Comparison of ENCODE assay signal across 33 cellular contexts in the genomic region with DNA sequence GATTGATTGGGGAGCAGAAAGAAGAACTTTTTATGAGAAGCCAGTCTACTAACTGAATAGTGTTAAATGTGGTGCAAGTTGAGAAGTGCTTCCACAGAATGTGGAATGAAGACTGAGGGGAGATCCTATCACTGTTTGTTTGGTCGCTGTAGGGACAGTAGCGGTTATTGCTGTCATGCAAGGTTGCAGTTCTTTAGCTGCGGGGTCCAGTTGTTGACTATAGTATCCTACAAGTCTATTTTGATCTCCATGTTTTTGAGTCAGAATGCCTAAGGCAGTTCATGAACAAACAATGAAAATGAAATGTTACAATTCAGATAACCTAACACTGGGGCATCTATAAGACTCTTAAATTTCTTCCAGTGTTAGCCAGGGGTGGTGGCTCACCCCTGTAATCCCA. TPM values are rescaled to one million over a fixed set of nuclear protein-coding genes. Genes with fewer than 3 reads are reported as not detected.
"Had no signal": no experiment of that assay in that cellular context is flagged by ENCODE, and none has a peak within 500 bp of the region (broad histone marks: within the 10 kb centered on the region; RNA-seq: fewer than 3 reads in every experiment).

No MANE protein-coding gene starts in this region.

- H3K4me1 Mint-ChIP-seq: activated CD4-positive, alpha-beta T cell treated with anti-CD3 and anti-CD28 coated beads, Interleukin-2, amount 10 ng/mL, durations not matched to agents 24 days and 14 days; activated naive CD8-positive, alpha-beta T cell treated with anti-CD3 and anti-CD28 coated beads for 36 hours; activated T-helper 17 cell treated with anti-CD3 and anti-CD28 coated beads, Interleukin-2, amount 50 U/mL, for 72 hours; T-cell had no signal

- H3K9me3 Mint-ChIP-seq: activated B cell treated with CpG ODN at 0.5 μM for 24 hours; activated CD4-positive, alpha-beta memory T cell treated with anti-CD3 and anti-CD28 coated beads for 36 hours; activated CD4-positive, alpha-beta T cell treated with anti-CD3 and anti-CD28 coated beads, Interleukin-2, amount 10 ng/mL, durations not matched to agents 24 days and 14 days; activated CD8-positive, alpha-beta T cell treated with anti-CD3 and anti-CD28 coated beads for 36 hours; activated naive CD4-positive, alpha-beta T cell treated with anti-CD3 and anti-CD28 coated beads for 36 hours; activated naive CD4-positive, alpha-beta T cell treated with anti-CD3 and anti-CD28 coated beads, Interleukin-2, amount 50 U/mL, for 72 hours; activated naive CD8-positive, alpha-beta T cell treated with anti-CD3 and anti-CD28 coated beads for 36 hours; activated T-cell treated with anti-CD3 and anti-CD28 coated beads, Interleukin-2, amount 50 U/mL, for 4 hours; activated T-cell treated with anti-CD3 and anti-CD28 coated beads, Interleukin-2, amount 50 U/mL, for 72 hours; activated T-helper 1 cell treated with anti-CD3 and anti-CD28 coated beads, Interleukin-12 subunit alpha, Interleukin-12 subunit beta, Interleukin-2, Interleukin-4 antibody, amounts not matched to agents 30 ng/mL and 10 ng/mL and 1 ng/mL, durations not matched to agents 14 hours and 24 hours and 36 hours; activated T-helper 17 cell treated with anti-CD3 and anti-CD28 coated beads, Interleukin-2, amount 50 U/mL, for 72 hours; T-cell had no signal

- H3K4me3 Mint-ChIP-seq: activated B cell treated with CpG ODN at 0.5 μM for 24 hours; activated CD4-positive, alpha-beta memory T cell treated with anti-CD3 and anti-CD28 coated beads for 36 hours; activated CD4-positive, alpha-beta T cell treated with anti-CD3 and anti-CD28 coated beads, Interleukin-2, amount 10 ng/mL, durations not matched to agents 24 days and 14 days; activated CD8-positive, alpha-beta T cell treated with anti-CD3 and anti-CD28 coated beads for 36 hours; activated naive CD4-positive, alpha-beta T cell treated with anti-CD3 and anti-CD28 coated beads for 36 hours; activated naive CD8-positive, alpha-beta T cell treated with anti-CD3 and anti-CD28 coated beads for 36 hours; activated T-cell treated with anti-CD3 and anti-CD28 coated beads, Interleukin-2, amount 50 U/mL, for 4 hours; activated T-cell treated with anti-CD3 and anti-CD28 coated beads, Interleukin-2, amount 50 U/mL, for 72 hours; activated T-helper 1 cell treated with anti-CD3 and anti-CD28 coated beads, Interleukin-12 subunit alpha, Interleukin-12 subunit beta, Interleukin-2, Interleukin-4 antibody, amounts not matched to agents 30 ng/mL and 10 ng/mL and 1 ng/mL, durations not matched to agents 14 hours and 24 hours and 36 hours; activated T-helper 17 cell treated with anti-CD3 and anti-CD28 coated beads, Interleukin-2, amount 50 U/mL, for 72 hours; T-cell; T-helper 17 cell had no signal

- DNase-seq: activated B cell treated with CpG ODN at 0.5 μM for 24 hours; activated CD4-positive, alpha-beta memory T cell treated with anti-CD3 and anti-CD28 coated beads for 36 hours; activated CD4-positive, alpha-beta T cell treated with anti-CD3 and anti-CD28 coated beads for 4 hours; activated CD4-positive, alpha-beta T cell treated with anti-CD3 and anti-CD28 coated beads, Interleukin-2, amount 10 ng/mL, durations not matched to agents 24 days and 14 days; activated CD4-positive, alpha-beta T cell treated with anti-CD3 and anti-CD28 coated beads, Interleukin-2, amount 50 U/mL, for 1 hour; activated CD4-positive, alpha-beta T cell treated with anti-CD3 and anti-CD28 coated beads, Interleukin-2, amount 50 U/mL, for 4 hours; activated CD4-positive, CD25-positive, alpha-beta regulatory T cell treated with anti-CD3 and anti-CD28 coated beads, Interleukin-2, amount 50 U/mL, for 72 hours; activated CD8-positive, alpha-beta memory T cell treated with anti-CD3 and anti-CD28 coated beads, Interleukin-2, amount 50 U/mL, for 4 hours; activated CD8-positive, alpha-beta T cell treated with anti-CD3 and anti-CD28 coated beads for 36 hours; activated effector memory CD4-positive, alpha-beta T cell treated with anti-CD3 and anti-CD28 coated beads, Interleukin-2, amount 50 U/mL, for 16 hours; activated gamma-delta T cell treated with Interleukin-2 at 50 U/mL for 16 hours; activated naive CD4-positive, alpha-beta T cell; activated naive CD4-positive, alpha-beta T cell treated with anti-CD3 and anti-CD28 coated beads for 36 hours; activated naive CD4-positive, alpha-beta T cell treated with anti-CD3 and anti-CD28 coated beads, Interleukin-2, amount 50 U/mL, for 16 hours; activated naive CD8-positive, alpha-beta T cell treated with anti-CD3 and anti-CD28 coated beads for 36 hours; activated T-cell treated with anti-CD3 and anti-CD28 coated beads for 4 hours; activated T-cell treated with anti-CD3 and anti-CD28 coated beads, Interleukin-2, amount 50 U/mL, for 1 hour; activated T-cell treated with anti-CD3 and anti-CD28 coated beads, Interleukin-2, amount 50 U/mL, for 4 hours; activated T-cell treated with anti-CD3 and anti-CD28 coated beads, Interleukin-2, amount 50 U/mL, for 72 hours; adrenal gland; amniotic stem cell; aorta; body of pancreas; brain microvascular endothelial cell; central memory CD4-positive, alpha-beta T cell; T-cell; T-helper 17 cell; T1000 had no signal

- H3K27ac Mint-ChIP-seq: activated B cell treated with CpG ODN at 0.5 μM for 24 hours; activated CD4-positive, alpha-beta memory T cell treated with anti-CD3 and anti-CD28 coated beads for 36 hours; activated CD4-positive, alpha-beta T cell treated with anti-CD3 and anti-CD28 coated beads, Interleukin-2, amount 10 ng/mL, durations not matched to agents 24 days and 14 days; activated CD8-positive, alpha-beta T cell treated with anti-CD3 and anti-CD28 coated beads for 36 hours; activated naive CD4-positive, alpha-beta T cell treated with anti-CD3 and anti-CD28 coated beads for 36 hours; activated naive CD4-positive, alpha-beta T cell treated with anti-CD3 and anti-CD28 coated beads, Interleukin-2, amount 50 U/mL, for 72 hours; activated naive CD8-positive, alpha-beta T cell treated with anti-CD3 and anti-CD28 coated beads for 36 hours; activated T-cell treated with anti-CD3 and anti-CD28 coated beads, Interleukin-2, amount 50 U/mL, for 72 hours; activated T-helper 1 cell treated with anti-CD3 and anti-CD28 coated beads, Interleukin-12 subunit alpha, Interleukin-12 subunit beta, Interleukin-2, Interleukin-4 antibody, amounts not matched to agents 30 ng/mL and 10 ng/mL and 1 ng/mL, durations not matched to agents 14 hours and 24 hours and 36 hours; activated T-helper 17 cell treated with anti-CD3 and anti-CD28 coated beads, Interleukin-2, amount 50 U/mL, for 72 hours; T-cell; T-helper 17 cell had no signal

- H3K36me3 Mint-ChIP-seq: activated CD4-positive, alpha-beta memory T cell treated with anti-CD3 and anti-CD28 coated beads for 36 hours; activated naive CD4-positive, alpha-beta T cell treated with anti-CD3 and anti-CD28 coated beads, Interleukin-2, amount 50 U/mL, for 72 hours; activated naive CD8-positive, alpha-beta T cell treated with anti-CD3 and anti-CD28 coated beads for 36 hours; T-cell had no signal

RNA-seq across cellular contexts. Expression of gene PDZD2, which starts 45.3 kb away (rescaled TPM):
- total RNA-seq: activated CD4-positive, alpha-beta memory T cell treated with anti-CD3 and anti-CD28 coated beads for 36 hours; activated CD4-positive, alpha-beta T cell treated with anti-CD3 and anti-CD28 coated beads, Interleukin-2, amount 10 ng/mL, durations not matched to agents 24 days and 14 days; activated CD8-positive, alpha-beta T cell treated with anti-CD3 and anti-CD28 coated beads for 36 hours; activated T-helper 1 cell treated with anti-CD3 and anti-CD28 coated beads, Interleukin-12 subunit alpha, Interleukin-12 subunit beta, Interleukin-2, Interleukin-4 antibody, amounts not matched to agents 30 ng/mL and 10 ng/mL and 1 ng/mL, durations not matched to agents 14 hours and 24 hours and 36 hours; T-helper 1 cell treated with Interleukin-12 subunit alpha and Interleukin-12 subunit beta and Interleukin-4 antibody, amounts not matched to agents 30 ng/mL and 1 ng/mL, for 36 hours; T-helper 2 cell treated with Interferon-gamma antibody and Interleukin-4, amounts not matched to agents 100 ng/mL and 5 ng/mL, for 36 hours had no signal
